13 cellular contexts compared by ENCODE assay signal in genomic region chr6:36862848-36863382, GRCh38.
"Had no signal": no experiment of that assay in that cellular context is flagged by ENCODE, and none has a peak within 500 bp of the region (broad histone marks: within the 10 kb centered on the region; RNA-seq: fewer than 3 reads in every experiment).

No MANE protein-coding gene starts in this region.

- H3K27ac Mint-ChIP-seq: activated CD4-positive, alpha-beta T cell treated with anti-CD3 and anti-CD28 coated beads, Interleukin-2, amount 10 ng/mL, durations not matched to agents 24 days and 14 days; stimulated activated naive B cell treated with anti-CD40 and anti-IgM and Interleukin-4, amounts not matched to agents 10 μg/mL and 1 μg/mL and 100 μg/mL, for 72 hours had no signal

- DNase-seq: activated CD4-positive, alpha-beta T cell treated with anti-CD3 and anti-CD28 coated beads, Interleukin-2, amount 10 ng/mL, durations not matched to agents 24 days and 14 days; activated naive CD4-positive, alpha-beta T cell treated with anti-CD3 and anti-CD28 coated beads, Interleukin-2, amount 10 ng/mL, durations not matched to agents 7 days and 5 days; amygdala; body of pancreas; cortex of kidney; effector CD8-positive, alpha-beta T cell; naive B cell; ovary; stimulated activated naive B cell treated with anti-CD40 and anti-IgM and Interleukin-4, amounts not matched to agents 10 μg/mL and 1 μg/mL and 100 μg/mL, for 72 hours; T-helper 2 cell had no signal

- H3K27me3 ChIP-seq: body of pancreas, ovary, tibial nerve had no signal

- H3K4me3 ChIP-seq: body of pancreas, ovary, tibial nerve had no signal

- H3K27me3 Mint-ChIP-seq: activated CD4-positive, alpha-beta T cell treated with anti-CD3 and anti-CD28 coated beads, Interleukin-2, amount 10 ng/mL, durations not matched to agents 24 days and 14 days; activated naive CD4-positive, alpha-beta T cell treated with anti-CD3 and anti-CD28 coated beads, Interleukin-2, amount 10 ng/mL, durations not matched to agents 7 days and 5 days; central memory CD8-positive, alpha-beta T cell; naive B cell; stimulated activated naive B cell treated with anti-CD40 and anti-IgM and Interleukin-4, amounts not matched to agents 10 μg/mL and 1 μg/mL and 100 μg/mL, for 72 hours had no signal

- H3K27ac ChIP-seq: body of pancreas, ovary, tibial nerve had no signal

- ATAC-seq: body of pancreas; left lobe of liver; stimulated activated naive B cell treated with anti-CD40 and anti-IgM and Interleukin-4, amounts not matched to agents 10 μg/mL and 1 μg/mL and 100 μg/mL, for 72 hours had no signal

- H3K9me3 Mint-ChIP-seq: activated CD4-positive, alpha-beta T cell treated with anti-CD3 and anti-CD28 coated beads, Interleukin-2, amount 10 ng/mL, durations not matched to agents 24 days and 14 days; activated naive CD4-positive, alpha-beta T cell treated with anti-CD3 and anti-CD28 coated beads, Interleukin-2, amount 10 ng/mL, durations not matched to agents 7 days and 5 days; central memory CD8-positive, alpha-beta T cell; naive B cell; stimulated activated naive B cell treated with anti-CD40 and anti-IgM and Interleukin-4, amounts not matched to agents 10 μg/mL and 1 μg/mL and 100 μg/mL, for 72 hours had no signal

- H3K36me3 ChIP-seq: ovary had no signal

- H3K4me3 Mint-ChIP-seq: activated CD4-positive, alpha-beta T cell treated with anti-CD3 and anti-CD28 coated beads, Interleukin-2, amount 10 ng/mL, durations not matched to agents 24 days and 14 days; activated naive CD4-positive, alpha-beta T cell treated with anti-CD3 and anti-CD28 coated beads, Interleukin-2, amount 10 ng/mL, durations not matched to agents 7 days and 5 days; central memory CD8-positive, alpha-beta T cell; stimulated activated naive B cell treated with anti-CD40 and anti-IgM and Interleukin-4, amounts not matched to agents 10 μg/mL and 1 μg/mL and 100 μg/mL, for 72 hours had no signal

- H3K9me3 ChIP-seq: body of pancreas, ovary, tibial nerve had no signal
